Comparison of ENCODE assay signal across 1 cellular context in genomic region chr17:22090263-22090935, GRCh38.
A peak's percentile ranks its signal among the peaks of the same experiment; 100 is the strongest.
TF ChIP-seq lines count a peak whose summit lies in the region.

No MANE protein-coding gene starts in this region.

TF ChIP-seq in K562, 482 proteins besides CTCF, POLR2A, EP300 and RAD21 (continued from another document and continues in another):
- TF ChIP-seq ZBTB40 (IDR thresholded peaks at IDR 0.05) = peak; percentile 46; the same call in 1 of the 2 replicates
- TF ChIP-seq ZBTB40 (CRISPR knock-in tag; IDR thresholded peaks at IDR 0.05) = no peak
- no peak for TF ChIP-seq SIRT6 (IDR thresholded peaks at IDR 0.05; ENCODE audit: low read depth, low read length)
- no peak for TF ChIP-seq SMARCA5 (IDR thresholded peaks at IDR 0.05)
- no peak for TF ChIP-seq TFAM (CRISPR knock-in tag; conservative IDR thresholded peaks at IDR 0.05)
- peak; percentile 22; the same call in 1 of the 2 replicates for TF ChIP-seq ETS1 (conservative IDR thresholded peaks at IDR 0.05; ENCODE audit: control insufficient read depth, low read depth, low read length)
- no peak for TF ChIP-seq CHCHD3 (CRISPR knock-in tag; IDR thresholded peaks at IDR 0.05)
- TF ChIP-seq ZNF449 (CRISPR knock-in tag; IDR thresholded peaks at IDR 0.05) = no peak
- TF ChIP-seq MAX (CRISPR knock-in tag; IDR thresholded peaks at IDR 0.05) = no peak
- no peak for TF ChIP-seq MLX (CRISPR knock-in tag; conservative IDR thresholded peaks at IDR 0.05)
- TF ChIP-seq FOXA1 (IDR thresholded peaks at IDR 0.05; ENCODE audit: borderline replicate concordance) = no peak
- TF ChIP-seq CREB3 (tag; conservative IDR thresholded peaks at IDR 0.05; ENCODE audit: low read depth) = no peak
- TF ChIP-seq HMG20A (CRISPR knock-in tag; conservative IDR thresholded peaks at IDR 0.05) = no peak
- TF ChIP-seq ZNF445 (CRISPR knock-in tag; IDR thresholded peaks at IDR 0.05; ENCODE audit: low read depth) = no peak
- TF ChIP-seq ZBTB9 (CRISPR knock-in tag; IDR thresholded peaks at IDR 0.05) = no peak
- no peak for TF ChIP-seq SAFB (IDR thresholded peaks at IDR 0.05; ENCODE audit: borderline replicate concordance, low read depth, low read length)
- TF ChIP-seq KDM4B (IDR thresholded peaks at IDR 0.05; ENCODE audit: borderline replicate concordance in 2 of 2, low read depth in 1 of 2) = no peak
- TF ChIP-seq ESRRB (CRISPR knock-in tag; IDR thresholded peaks at IDR 0.05; ENCODE audit: borderline replicate concordance) = no peak
- no peak for TF ChIP-seq TFE3 (CRISPR knock-in tag; IDR thresholded peaks at IDR 0.05)
- no peak for TF ChIP-seq ZNF280A (IDR thresholded peaks at IDR 0.05; ENCODE audit: low read depth, partially characterized antibody)
- TF ChIP-seq TBP (optimal IDR thresholded peaks at IDR 0.05; ENCODE audit: low read depth, low read length) = peak; percentile 94
- no peak for TF ChIP-seq CBX3 (IDR thresholded peaks at IDR 0.05; ENCODE audit: borderline replicate concordance in 1 of 2, low read length in 2 of 2)
- no peak for TF ChIP-seq CEBPZ (IDR thresholded peaks at IDR 0.05; ENCODE audit: borderline replicate concordance, low read depth, low read length)
- TF ChIP-seq SRSF7 (optimal IDR thresholded peaks at IDR 0.05; ENCODE audit: low read depth, low read length) = no peak
- no peak for TF ChIP-seq ARHGAP35 (IDR thresholded peaks at IDR 0.05; ENCODE audit: partially characterized antibody)
- TF ChIP-seq ASH1L (IDR thresholded peaks at IDR 0.05; ENCODE audit: borderline replicate concordance, low read depth, partially characterized antibody) = peak; percentile 85
- no peak for TF ChIP-seq HBP1 (CRISPR knock-in tag; IDR thresholded peaks at IDR 0.05)
- no peak for TF ChIP-seq STAG1 (CRISPR knock-in tag; IDR thresholded peaks at IDR 0.05; ENCODE audit: borderline replicate concordance)
- TF ChIP-seq KDM2B (CRISPR knock-in tag; IDR thresholded peaks at IDR 0.05) = no peak
- TF ChIP-seq ADNP (tag; IDR thresholded peaks at IDR 0.05) = no peak
